8 cellular contexts compared by ENCODE assay signal in genomic region chr19:15251749-15252397, GRCh38. TPM values are rescaled to one million over a fixed set of nuclear protein-coding genes. Genes with fewer than 3 reads are reported as not detected.
DNase-seq lines count a peak whose midpoint lies in the region; ATAC-seq and TF ChIP-seq lines count a peak whose summit lies in the region.

No MANE protein-coding gene starts in this region.

- H3K27me3 Mint-ChIP-seq in endothelial cell (ENCODE audit: unreplicated experiment), result peaks cover 7% of the 10 kb centered on the region

- H3K27ac Mint-ChIP-seq in endothelial cell (ENCODE audit: unreplicated experiment), result peak overlapping the region; percentile 84

- H3K4me3 ChIP-seq in BE2C (ENCODE audit: low read depth, low read length), result no peak overlapping the region
- peak overlapping the region in 1 of 2 donors; percentile 45 for H3K4me3 ChIP-seq in muscle layer of duodenum (ENCODE audit: low read depth in 1 of 2, low read length in 2 of 2)

- H3K27ac ChIP-seq in muscle layer of duodenum (ENCODE audit: low read length), result peak overlapping the region; percentile 41

- H3K36me3 ChIP-seq in BE2C (peaks cover 91% of the 10 kb centered on the region), muscle layer of duodenum (ENCODE audit: control insufficient read depth in 1 of 2, insufficient read depth in 2 of 2, low read length in 2 of 2) (peaks cover 60 to 83% of the 10 kb centered on the region in 2 donors)

- peak overlapping the region; percentile 59 for H3K4me3 Mint-ChIP-seq in endothelial cell (ENCODE audit: unreplicated experiment)

- no peaks in the 10 kb centered on the region for H3K9me3 ChIP-seq in BE2C
- no peaks in the 10 kb centered on the region for H3K9me3 ChIP-seq in muscle layer of duodenum (ENCODE audit: control insufficient read depth in 1 of 2, low read length in 2 of 2)

- H3K4me1 Mint-ChIP-seq in endothelial cell (ENCODE audit: unreplicated experiment), result peaks cover 4% of the 10 kb centered on the region

- no peaks in the 10 kb centered on the region for H3K4me1 ChIP-seq in BE2C
- H3K4me1 ChIP-seq in muscle layer of duodenum (ENCODE audit: control insufficient read depth in 1 of 2, insufficient read depth in 2 of 2, low read length in 2 of 2), result peaks cover 41 to 67% of the 10 kb centered on the region in 2 donors

- peaks cover 48% of the 10 kb centered on the region for H3K36me3 Mint-ChIP-seq in endothelial cell (ENCODE audit: low read depth, unreplicated experiment)

- TF ChIP-seq CTCF in BE2C (IDR thresholded peaks at IDR 0.05; ENCODE audit: low read depth, low read length) (peak; percentile 45), endothelial cell (IDR thresholded peaks at IDR 0.05; ENCODE audit: unreplicated experiment) (no peak), GM20000 (IDR thresholded peaks at IDR 0.05; ENCODE audit: extremely low read depth, missing control alignments) (no peak)

- H3K9me3 Mint-ChIP-seq in endothelial cell (ENCODE audit: unreplicated experiment), result no peaks in the 10 kb centered on the region

- DNase-seq in BE2C (peak; percentile 72), NCI-H2227 treated with DMSO at 0.1 percent for 48 hours (lab: John Stamatoyannopoulos, UW) (peak; percentile 26), endothelial cell (ENCODE audit: low spot score) (peak; percentile 63), NCI-H1436 (lab: John Stamatoyannopoulos, UW) (no peak), DMS153 (lab: John Stamatoyannopoulos, UW) (no peak), GM20000 (ENCODE audit: low spot score) (no peak)

- no peak for ATAC-seq in GM21423 (IDR thresholded peaks at IDR 0.05; ENCODE audit: unreplicated experiment)

- H3K27me3 ChIP-seq in BE2C (no peaks in the 10 kb centered on the region), muscle layer of duodenum (ENCODE audit: low read depth, low read length) (no peaks in the 10 kb centered on the region)

RNA-seq across cellular contexts. Expression of gene EPHX3, which starts 19.6 kb away (rescaled TPM):
- not detected for polyA plus RNA-seq in BE2C (2012; ENCODE audit: insufficient read depth, insufficient read length, low read depth)
- total RNA-seq in endothelial cell (ENCODE audit: unreplicated experiment), result 1.6 TPM

RNA-seq across cellular contexts. Expression of gene NOTCH3, which starts 51.1 kb away (rescaled TPM):
- polyA plus RNA-seq in BE2C (2012; ENCODE audit: insufficient read depth, insufficient read length, low read depth), result 0.36 TPM
- 96.8 TPM for total RNA-seq in endothelial cell (ENCODE audit: unreplicated experiment)

Comparison
In these comparisons a context has a peak if more than half of its experiments do, and no peak if none do; other contexts are left out.
1. DNase-seq: peak in BE2C (single experiment), NCI-H2227 treated with DMSO at 0.1 percent for 48 hours (single experiment) and endothelial cell (single experiment); none in NCI-H1436 (single experiment), DMS153 (single experiment) and GM20000 (single experiment).